Comparison of ENCODE assay signal across 19 cellular contexts in genomic region chr6:41564448-41565142, GRCh38. TPM values are rescaled to one million over a fixed set of nuclear protein-coding genes. Genes with fewer than 3 reads are reported as not detected.
DNase-seq lines count a peak whose midpoint lies in the region; ATAC-seq, FAIRE-seq and TF ChIP-seq lines count a peak whose summit lies in the region.
"Had no signal": no experiment of that assay in that cellular context is flagged by ENCODE, and none has a peak within 500 bp of the region (broad histone marks: within the 10 kb centered on the region; RNA-seq: fewer than 3 reads in every experiment).

No MANE protein-coding gene starts in this region.

- H3F3A ChIP-seq in neural progenitor cell (ENCODE audit: low read depth) (peaks cover 41% of the 10 kb centered on the region), GM23248 (ENCODE audit: insufficient read depth) (no peaks in the 10 kb centered on the region)

- H3K23me2 ChIP-seq in H1 (ENCODE audit: low read depth, low read length) = peaks cover 7% of the 10 kb centered on the region; the same call in 1 of the 2 replicates

- H3K4me3 Mint-ChIP-seq in neural progenitor cell = peak overlapping the region; percentile 44
- H3K4me3 Mint-ChIP-seq: CD8-positive, alpha-beta T cell had no signal

- H2BK20ac ChIP-seq in H1 (ENCODE audit: low read length) = 0 out of 2 replicates have a peak overlapping the region, but pooled peaks have one; percentile 32

- peaks cover 85% of the 10 kb centered on the region for H3K4me1 Mint-ChIP-seq in neural progenitor cell

- ATAC-seq in HepG2 (no peak), GM18873 (IDR thresholded peaks at IDR 0.05; ENCODE audit: low FRiP score, unreplicated experiment) (no peak)
- ATAC-seq: CD8-positive, alpha-beta T cell; GM12878 had no signal

- no peak for TF ChIP-seq RAD21 in H1 (IDR thresholded peaks at IDR 0.05 in 1 of 2, conservative IDR thresholded peaks at IDR 0.05 in 1 of 2; ENCODE audit: low read depth in 2 of 2, low read length in 2 of 2)
- no peak for TF ChIP-seq RAD21 in HepG2 (CRISPR knock-in tag; IDR thresholded peaks at IDR 0.05)

- H2AFZ ChIP-seq in H1 (ENCODE audit: low read length) = no peak overlapping the region
- no peak overlapping the region for H2AFZ ChIP-seq in HepG2 (ENCODE audit: low read length)
- no peak overlapping the region for H2AFZ ChIP-seq in neural progenitor cell (replicated peaks)
- H2AFZ ChIP-seq in GM23248 = no peak overlapping the region

- TF ChIP-seq CTCF in H1 (IDR thresholded peaks at IDR 0.05; ENCODE audit: control extremely low read depth in 1 of 3, insufficient read depth in 1 of 3, low read depth in 1 of 3, low read length in 3 of 3) (no peak), HepG2 (CRISPR knock-in tag; IDR thresholded peaks at IDR 0.05) (no peak), neural progenitor cell (IDR thresholded peaks at IDR 0.05) (no peak), thyroid gland (IDR thresholded peaks at IDR 0.05) (no peak)

- H3K9me3 ChIP-seq in H1 (ENCODE audit: insufficient read depth in 2 of 2, low read depth in 1 of 2, low read length in 1 of 2) (no peaks in the 10 kb centered on the region), HepG2 (ENCODE audit: low read length) (no peaks in the 10 kb centered on the region), neural progenitor cell (ENCODE audit: low read depth) (no peaks in the 10 kb centered on the region), thyroid gland (no peaks in the 10 kb centered on the region), GM23248 (ENCODE audit: low read depth) (no peaks in the 10 kb centered on the region)
- H3K9me3 ChIP-seq: Caco-2 had no signal

- H3K4me3 ChIP-seq in H1 (ENCODE audit: extremely low read depth in 1 of 4, insufficient read depth in 2 of 4, low read depth in 3 of 4, low read length in 4 of 4) (no peak overlapping the region), HepG2 (replicated peaks in 1 of 3; ENCODE audit: insufficient read depth in 1 of 3, low read depth in 2 of 3, low read length in 3 of 3) (no peak overlapping the region), neural progenitor cell (no peak overlapping the region), thyroid gland (replicated peaks in 1 of 3) (no peak overlapping the region), GM23248 (no peak overlapping the region)
- H3K4me3 ChIP-seq: GM12878 had no signal

- no peak overlapping the region for H3K14ac ChIP-seq in H1 (ENCODE audit: insufficient read length)

- in situ Hi-C loops in HepG2 (cut with HindIII; ENCODE audit: extremely low pct_ligation_motif_present, low pct_unique_long_range_greater_than_20kb) (no loop called here), GM23248 (cut with MboI) (no loop called here)

- H3K18ac ChIP-seq in H1 (ENCODE audit: extremely low read depth, low read length) = no peak overlapping the region

- H2BK120ac ChIP-seq in H1 (replicated peaks; ENCODE audit: low read depth, low read length) = no peak overlapping the region

- DNase-seq in H1 (ENCODE audit: low read depth in 1 of 2, low spot score in 2 of 2) (no peak), HepG2 (ENCODE audit: low spot score) (no peak), neural progenitor cell (ENCODE audit: low spot score) (no peak), thyroid gland (no peak), GM23248 (no peak), activated gamma-delta T cell treated with Interleukin-2 at 50 U/mL for 16 hours (no peak)
- DNase-seq: Caco-2; CD4-positive, CD25-positive, alpha-beta regulatory T cell; CD8-positive, alpha-beta T cell; DMS 273 treated with DMSO at 0.1 percent for 48 hours; DMS79; EL; GDM1; GOT3; H7; HCEC 1CT had no signal

- H3K4me2 ChIP-seq in H1 (ENCODE audit: insufficient read depth in 1 of 2, low read depth in 2 of 2, low read length in 2 of 2) (no peak overlapping the region), HepG2 (ENCODE audit: low read depth, low read length) (no peak overlapping the region), neural progenitor cell (no peak overlapping the region), GM23248 (ENCODE audit: unreplicated experiment) (no peak overlapping the region)

- WGBS in H1 (ENCODE audit: extremely low coverage in 1 of 2, insufficient coverage in 1 of 2, insufficient read length in 1 of 2, insufficient replicate concordance in 2 of 2, low coverage in 1 of 2, low lambda C conversion rate in 2 of 2, missing lambda C conversion rate in 1 of 2), 2 experiments = 95% methylated on average over 5 of the region's 5 CpGs; no CpG with 5 or more reads in 1 of the 2 experiments
- 92% methylated on average over 5 of the region's 5 CpGs for WGBS in HepG2 (ENCODE audit: low lambda C conversion rate)
- 98% methylated on average over 5 of the region's 5 CpGs for WGBS in thyroid gland, 2 donors
- 96 to 98% methylated on average over 5 of the region's 5 CpGs for WGBS in GM23248 (ENCODE audit: low coverage in 1 of 2, low lambda C conversion rate in 2 of 2, missing lambda C conversion rate in 2 of 2), 2 experiments

- CTCF ChIA-PET in H1 (lab: Charles Lee; ENCODE audit: partially characterized antibody) = interaction anchor here (0.6 to 1.6 kb wide), 4 partner anchors 22 to 147 kb away, joined by 4 to 5 read pairs (median 4); no protein-coding TSS in a partner anchor
- CTCF ChIA-PET in HepG2 (lab: Yijun Ruan, JAX; ENCODE audit: low intra/inter-chr PET ratio, low total read pairs) = no interaction called here

- no peak overlapping the region for H3K56ac ChIP-seq in H1 (replicated peaks; ENCODE audit: insufficient read length, low read depth, low read length)

- H3K27me3 Mint-ChIP-seq in neural progenitor cell (ENCODE audit: insufficient read depth, low read depth) = peaks cover 4% of the 10 kb centered on the region
- H3K27me3 Mint-ChIP-seq: CD4-positive, CD25-positive, alpha-beta regulatory T cell had no signal

- H3K4me1 ChIP-seq in H1 (replicated peaks in 1 of 4; ENCODE audit: control insufficient read depth in 3 of 4, insufficient read depth in 4 of 4, low read length in 3 of 4) (peaks cover 21 to 43% (median 35%) of the 10 kb centered on the region in 4 experiments), HepG2 (ENCODE audit: insufficient read depth, low read length) (peaks cover 86% of the 10 kb centered on the region), neural progenitor cell (peaks cover 47% of the 10 kb centered on the region), thyroid gland (peaks cover 46 to 81% of the 10 kb centered on the region in 2 donors), GM23248 (ENCODE audit: insufficient read depth) (no peaks in the 10 kb centered on the region)

- no peak overlapping the region for H3K23ac ChIP-seq in H1 (ENCODE audit: insufficient read length)

- H3K79me2 ChIP-seq in H1 (ENCODE audit: control insufficient read depth in 1 of 2, insufficient read depth in 2 of 2, low read length in 2 of 2) (peaks cover 0 to 12% of the 10 kb centered on the region in 2 experiments; a peak in 2 of 4 replicates), HepG2 (ENCODE audit: insufficient read depth, low read length) (peaks cover 56% of the 10 kb centered on the region), neural progenitor cell (ENCODE audit: low read depth) (peaks cover 12% of the 10 kb centered on the region), GM23248 (ENCODE audit: insufficient read depth) (no peaks in the 10 kb centered on the region)

- H3K9me3 Mint-ChIP-seq in neural progenitor cell = no peaks in the 10 kb centered on the region
- H3K9me3 Mint-ChIP-seq: CD4-positive, CD25-positive, alpha-beta regulatory T cell; CD8-positive, alpha-beta T cell had no signal

- TF ChIP-seq POLR2A in H1 (IDR thresholded peaks at IDR 0.05; ENCODE audit: control extremely low read depth in 1 of 2, low read depth in 2 of 2, low read length in 2 of 2) = no peak
- no peak for TF ChIP-seq POLR2A in HepG2 (IDR thresholded peaks at IDR 0.05; ENCODE audit: insufficient read depth in 1 of 2, low read depth in 2 of 2, low read length in 2 of 2)
- TF ChIP-seq POLR2A in thyroid gland (IDR thresholded peaks at IDR 0.05) = no peak

- H4K8ac ChIP-seq in H1 (ENCODE audit: extremely low read depth, insufficient read depth, low read length) = no peak overlapping the region; the same call in 1 of the 2 replicates

- POLR2A ChIA-PET in H1 (lab: Charles Lee; ENCODE audit: partially characterized antibody) (no interaction called here), HepG2 (lab: Yijun Ruan, JAX) (no interaction called here)

- intact Hi-C loops in HepG2 (cut with micrococcal nuclease; ENCODE audit: unreplicated experiment) (no loop called here), thyroid gland (cut with DNase I) (no loop called here)

- FAIRE-seq in H1 (lab: Jason Lieb, UNC) (no peak), HepG2 (lab: Jason Lieb, UNC) (no peak)
- FAIRE-seq: GM12878 had no signal

- peaks cover 30% of the 10 kb centered on the region for H3K36me3 Mint-ChIP-seq in neural progenitor cell

- no peak overlapping the region for H2BK5ac ChIP-seq in H1 (ENCODE audit: low read depth, low read length)

- H3K27me3 ChIP-seq in H1 (replicated peaks in 1 of 4; ENCODE audit: control insufficient read depth in 3 of 4, extremely low read depth in 1 of 4, insufficient read depth in 3 of 4, low read length in 3 of 4) = no peaks in the 10 kb centered on the region
- no peaks in the 10 kb centered on the region for H3K27me3 ChIP-seq in HepG2 (ENCODE audit: control insufficient read depth in 1 of 2, insufficient read depth in 2 of 2, low read length in 2 of 2)
- no peaks in the 10 kb centered on the region for H3K27me3 ChIP-seq in neural progenitor cell
- H3K27me3 ChIP-seq in thyroid gland = no peaks in the 10 kb centered on the region
- H3K27me3 ChIP-seq in GM23248 (replicated peaks; ENCODE audit: insufficient read depth) = no peaks in the 10 kb centered on the region

- H4K20me1 ChIP-seq in H1 (replicated peaks in 1 of 2; ENCODE audit: control insufficient read depth in 1 of 2, insufficient read depth in 2 of 2, low read length in 2 of 2) (no peaks in the 10 kb centered on the region), HepG2 (ENCODE audit: insufficient read depth, low read length) (peaks cover 44% of the 10 kb centered on the region; the same call in 1 of the 2 replicates), neural progenitor cell (ENCODE audit: low read depth) (peaks cover 34% of the 10 kb centered on the region), GM23248 (ENCODE audit: insufficient read depth) (no peaks in the 10 kb centered on the region)

- H3K27ac Mint-ChIP-seq in neural progenitor cell = peak overlapping the region; percentile 19
- H3K27ac Mint-ChIP-seq: CD4-positive, CD25-positive, alpha-beta regulatory T cell; CD8-positive, alpha-beta T cell had no signal

- H2BK15ac ChIP-seq in H1 (ENCODE audit: low read length) = no peak overlapping the region

- H2AK5ac ChIP-seq in H1 (ENCODE audit: low read depth, low read length) = peak overlapping the region; percentile 61; the same call in 1 of the 2 replicates

- H3K9me2 ChIP-seq in GM23248 (ENCODE audit: insufficient read depth) = no peaks in the 10 kb centered on the region

- H4K91ac ChIP-seq in H1 (replicated peaks; ENCODE audit: insufficient read length, low read length) = no peak overlapping the region

- H3K9ac ChIP-seq in H1 (replicated peaks in 1 of 4; ENCODE audit: extremely low read depth in 1 of 4, low read depth in 3 of 4, low read length in 3 of 4) (no peak overlapping the region), HepG2 (ENCODE audit: insufficient read depth, low read depth, low read length) (no peak overlapping the region), neural progenitor cell (no peak overlapping the region), GM23248 (no peak overlapping the region)

- H3K27ac ChIP-seq in H1 (ENCODE audit: low read depth, low read length) (no peak overlapping the region), HepG2 (ENCODE audit: extremely low read length, insufficient read depth, low read length) (no peak overlapping the region), neural progenitor cell (no peak overlapping the region), thyroid gland (peak overlapping the region in 2 of 3 donors; percentile 15 to 51), GM23248 (no peak overlapping the region)
- H3K27ac ChIP-seq: C4-2B had no signal

- TF ChIP-seq EP300 in H1 (IDR thresholded peaks at IDR 0.05; ENCODE audit: borderline replicate concordance in 1 of 2, low read depth in 2 of 2, low read length in 2 of 2) = no peak
- no peak for TF ChIP-seq EP300 in HepG2 (IDR thresholded peaks at IDR 0.05; ENCODE audit: low read depth in 2 of 2, low read length in 2 of 2)
- no peak for TF ChIP-seq EP300 in HepG2 (CRISPR knock-in tag; IDR thresholded peaks at IDR 0.05; ENCODE audit: borderline replicate concordance)

- H2BK12ac ChIP-seq in H1 (ENCODE audit: low read depth, low read length) = no peak overlapping the region

- H3K4ac ChIP-seq in H1 (replicated peaks; ENCODE audit: insufficient read length, low read depth, low read length) = no peak overlapping the region

- no TSS peak for BruUV-seq in HepG2 (replicated peaks; lab: Mats Ljungman, UMichigan)

- H3K36me3 ChIP-seq in H1 (ENCODE audit: control insufficient read depth in 2 of 4, insufficient read depth in 4 of 4, low read length in 3 of 4) (peaks cover 0 to 5% (median 0%) of the 10 kb centered on the region in 4 experiments; a peak in 2 of 8 replicates), HepG2 (replicated peaks in 1 of 2; ENCODE audit: control insufficient read depth in 1 of 2, insufficient read depth in 2 of 2, low read length in 2 of 2) (peaks cover 38 to 77% of the 10 kb centered on the region in 2 experiments), neural progenitor cell (no peaks in the 10 kb centered on the region), thyroid gland (peaks cover 7 to 18% of the 10 kb centered on the region in 2 donors), GM23248 (ENCODE audit: low read depth) (no peaks in the 10 kb centered on the region)

- no peak overlapping the region for H4K5ac ChIP-seq in H1 (ENCODE audit: insufficient read length, low read depth, low read length)

- 0 out of 2 replicates have a peak, but pooled peaks cover 3% of the 10 kb centered on the region for H3K79me1 ChIP-seq in H1 (ENCODE audit: low read depth, low read length)

RNA-seq across cellular contexts. Expression of gene FOXP4, which starts 18.4 kb away (rescaled TPM):
- 13.3 and 14.7 TPM in 2 replicates for total RNA-seq in H1 (2021; fragmentation: NEBNext Ultra II Directional; extraction: Animal tissue kit (Norgen Biotek cat#: 25700))
- polyA plus RNA-seq in H1 (2011; rRNA removed) (4.8 and 6.7 TPM in 2 replicates), HepG2 (2011; rRNA removed) (12.4 and 15.9 TPM in 2 replicates), GM23248 (2016; fragmentation: Nextera tagmentation; extraction: Ambion mirVana) (1.1 and 1.4 TPM in 2 replicates)
- 2.2 TPM for polyA plus RNA-seq in H1 (2011; cell fraction: cytosol; rRNA removed)
- 8.8 TPM for polyA plus RNA-seq in H1 (2011; cell fraction: nucleus; rRNA removed)
- polyA plus RNA-seq in H1 (2012, experiment 1 of 2) = 9.6 to 20.8 TPM (median 19.1 TPM) in 4 replicates
- 13.4 TPM for polyA plus RNA-seq in H1 (2012, experiment 2 of 2)
- polyA plus RNA-seq in H1 (2013, experiment 1 of 2) = 5.1 TPM
- 5.1 TPM for polyA plus RNA-seq in H1 (2013, experiment 2 of 2)
- polyA minus RNA-seq in H1 (2011; rRNA and poly(A)+ RNA removed) = 2.0 and 2.4 TPM in 2 replicates
- 9.3 TPM for polyA minus RNA-seq in H1 (2011; cell fraction: cytosol; rRNA and poly(A)+ RNA removed)
- polyA minus RNA-seq in H1 (2011; cell fraction: nucleus; rRNA and poly(A)+ RNA removed) = 5.1 TPM
- total RNA-seq in HepG2 (2016; rRNA removed; fragmentation: Illumina TruSeq; extraction: Trizol) (11.0 TPM in 2 replicates), neural progenitor cell (ENCODE audit: low replicate concordance) (2.7 and 6.9 TPM in 2 replicates), thyroid gland (10 to 100 TPM; 12.6 to 42.4 (median 23.7) TPM)
- total RNA-seq in HepG2 (2016; cell fraction: cytosol; rRNA removed; fragmentation: Illumina TruSeq; extraction: Trizol; ENCODE audit: low read depth) = 2.8 and 3.0 TPM in 2 replicates
- 9.5 and 11.3 TPM in 2 replicates for total RNA-seq in HepG2 (2016; cell fraction: insoluble cytoplasmic fraction; rRNA removed; fragmentation: Illumina TruSeq; extraction: Trizol)
- 15.4 and 15.8 TPM in 2 replicates for total RNA-seq in HepG2 (2016; cell fraction: membrane; rRNA removed; fragmentation: Illumina TruSeq; extraction: Trizol)
- 14.9 TPM in 2 replicates for total RNA-seq in HepG2 (2016; cell fraction: nucleus; rRNA removed; fragmentation: Illumina TruSeq; extraction: Trizol)
- polyA plus RNA-seq in HepG2 (2011; cell fraction: cytosol; rRNA removed) = 6.6 and 10.1 TPM in 2 replicates
- polyA plus RNA-seq in HepG2 (2011; cell fraction: nucleus; rRNA removed) = 47.8 and 59.4 TPM in 2 replicates
- polyA plus RNA-seq in HepG2 (2012) = 53.6 and 69.1 TPM in 2 replicates
- polyA plus RNA-seq in HepG2 (2016; cell fraction: cytosol; fragmentation: Illumina TruSeq; extraction: Trizol; ENCODE audit: low read depth) = 10.9 and 11.7 TPM in 2 replicates
- 37.6 and 56.8 TPM in 2 replicates for polyA plus RNA-seq in HepG2 (2016; cell fraction: insoluble cytoplasmic fraction; fragmentation: Illumina TruSeq; extraction: Trizol; ENCODE audit: low read depth)
- 44.1 and 44.7 TPM in 2 replicates for polyA plus RNA-seq in HepG2 (2016; cell fraction: membrane; fragmentation: Illumina TruSeq; extraction: Trizol; ENCODE audit: low read depth)
- 75.1 and 80.7 TPM in 2 replicates for polyA plus RNA-seq in HepG2 (2016; cell fraction: nucleus; fragmentation: Illumina TruSeq; extraction: Trizol; ENCODE audit: insufficient read depth, low read depth)
- 3.3 and 26.4 TPM in 2 replicates for polyA minus RNA-seq in HepG2 (2011; rRNA and poly(A)+ RNA removed; ENCODE audit: low replicate concordance)
- 29.5 and 30.0 TPM in 2 replicates for polyA minus RNA-seq in HepG2 (2011; cell fraction: cytosol; rRNA and poly(A)+ RNA removed)
- polyA minus RNA-seq in HepG2 (2011; cell fraction: nucleus; rRNA and poly(A)+ RNA removed) = 15.2 and 15.5 TPM in 2 replicates
- 3.9 and 5.4 TPM in 2 replicates for total RNA-seq in GM23248 (2014; rRNA removed; shearing (Covaris generic))

Comparison
In these comparisons a context has a peak if more than half of its experiments do, and no peak if none do; other contexts are left out.
1. H3K27ac ChIP-seq: peak in thyroid gland (2 of 3); none in H1 (single experiment), HepG2 (single experiment), neural progenitor cell (single experiment) and GM23248 (single experiment).